In the genomic region with DNA sequence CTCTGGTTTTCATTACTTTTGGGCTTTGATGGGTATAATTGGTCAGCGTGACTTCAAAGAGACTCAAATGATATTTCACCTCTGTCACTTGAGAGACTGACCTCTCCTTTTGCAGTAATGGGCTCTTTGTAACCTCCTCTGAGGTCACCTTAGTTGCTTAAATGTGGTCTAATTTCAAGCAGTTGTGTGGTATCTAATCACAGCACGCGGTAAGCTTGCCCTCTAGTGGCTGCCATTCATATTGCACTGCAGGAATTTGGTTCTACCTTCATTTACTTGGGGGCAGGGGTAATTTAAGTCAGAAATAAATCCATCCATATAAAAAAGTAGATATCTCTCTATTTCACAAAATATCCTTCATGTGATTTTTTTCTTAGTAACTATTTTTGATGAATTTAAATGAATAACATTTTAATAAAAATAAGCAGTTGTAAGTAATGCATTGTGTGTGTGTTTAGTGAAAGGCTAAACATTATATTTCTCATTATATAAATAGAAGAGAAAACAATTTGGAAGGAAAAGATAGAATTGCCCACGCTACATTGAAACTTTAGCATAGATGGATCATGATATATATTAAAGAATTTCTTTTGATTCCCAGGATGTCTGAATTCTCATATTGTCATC, we compare ENCODE assay signal across 9 cellular contexts. TPM values are rescaled to one million over a fixed set of nuclear protein-coding genes. Genes with fewer than 3 reads are reported as not detected.
A peak's percentile ranks its signal among the peaks of the same experiment; 100 is the strongest.
DNase-seq lines count a peak whose midpoint lies in the region; ATAC-seq and TF ChIP-seq lines count a peak whose summit lies in the region.
"Had no signal": no experiment of that assay in that cellular context is flagged by ENCODE, and none has a peak within 500 bp of the region (broad histone marks: within the 10 kb centered on the region; RNA-seq: fewer than 3 reads in every experiment).

No MANE protein-coding gene starts in this region.

- H3K36me3 ChIP-seq in Panc1 (ENCODE audit: control insufficient read depth, insufficient read depth, low read length) (no peaks in the 10 kb centered on the region), body of pancreas (replicated peaks in 1 of 2; ENCODE audit: insufficient read depth in 1 of 2, low read depth in 2 of 2) (no peaks in the 10 kb centered on the region), spleen (no peaks in the 10 kb centered on the region)

- H3K4me3 ChIP-seq in Panc1 (ENCODE audit: low read depth in 2 of 2, low read length in 2 of 2): no peak overlapping the region
- H3K4me3 ChIP-seq in body of pancreas: no peak overlapping the region
- no peak overlapping the region for H3K4me3 ChIP-seq in spleen

- H3K9me3 ChIP-seq in Panc1 (ENCODE audit: control insufficient read depth, insufficient read depth, low read depth, low read length) (no peaks in the 10 kb centered on the region), body of pancreas (no peaks in the 10 kb centered on the region), spleen (no peaks in the 10 kb centered on the region)

- H3K27ac ChIP-seq in Panc1 (ENCODE audit: low read length) (no peak overlapping the region), body of pancreas (no peak overlapping the region), spleen (no peak overlapping the region)

- TF ChIP-seq POLR2A in body of pancreas (IDR thresholded peaks at IDR 0.05) (no peak), spleen (IDR thresholded peaks at IDR 0.05) (no peak)

- H3K27me3 ChIP-seq in Panc1 (ENCODE audit: control insufficient read depth, insufficient read depth, low read length) (no peaks in the 10 kb centered on the region), body of pancreas (no peaks in the 10 kb centered on the region), spleen (replicated peaks in 1 of 7) (no peaks in the 10 kb centered on the region)

- CTCF ChIA-PET in Panc1 (lab: Charles Lee): no interaction called here

- in situ Hi-C loops in Panc1 (cut with HindIII; ENCODE audit: low pct_unique_long_range_greater_than_20kb, low sequenced_read_pairs): no loop called here

- intact Hi-C loops in Panc1 (cut with micrococcal nuclease; ENCODE audit: unreplicated experiment) (loop anchor here (1.0 kb wide), 1 partner anchor 295 kb away; no protein-coding TSS in a partner anchor), body of pancreas (cut with DNase I) (loop anchor here (10.0 kb wide), 1 partner anchor 302 kb away; no protein-coding TSS in a partner anchor), spleen (cut with DNase I; ENCODE audit: low total_unique reads) (no loop called here)

- DNase-seq in NCI-H446 (lab: John Stamatoyannopoulos, UW) (peak; percentile 41 to 57), NCI-H446 treated with DMSO at 0.1 percent for 48 hours (lab: John Stamatoyannopoulos, UW) (no peak), HPDE6-E6E7 (ENCODE audit: extremely low spot score) (peak; percentile 7), Panc1 (ENCODE audit: low read depth, low spot score) (peak; percentile 65), body of pancreas (peak; percentile 41 to 66 (median 58)), iPS-NIHi7 (ENCODE audit: extremely low spot score) (peak; percentile 49), spleen (no peak)

- peak; percentile 93 for TF ChIP-seq CTCF in Panc1 (IDR thresholded peaks at IDR 0.05)
- TF ChIP-seq CTCF in body of pancreas (IDR thresholded peaks at IDR 0.05): peak; percentile 81 to 95 (median 88)
- TF ChIP-seq CTCF in spleen (IDR thresholded peaks at IDR 0.05 in 8 of 11, conservative IDR thresholded peaks at IDR 0.05 in 3 of 11): peak; percentile 52 to 89 (median 76)

- no TSS peak for BruUV-seq in Panc1 (replicated peaks; lab: Mats Ljungman, UMichigan)

- 1 to 2% methylated on average over 4 of the region's 4 CpGs for WGBS in body of pancreas, 2 donors
- WGBS in spleen, 5 donors: 3 to 5% (median 4%) methylated on average over 4 of the region's 4 CpGs

- ATAC-seq in GM21526 (IDR thresholded peaks at IDR 0.05; ENCODE audit: low FRiP score, unreplicated experiment) (peak; percentile 93), Panc1 (peak; percentile 76), body of pancreas (peak; percentile 77)

- H3K4me1 ChIP-seq in Panc1 (ENCODE audit: control insufficient read depth, insufficient read depth, low read length): no peaks in the 10 kb centered on the region
- no peaks in the 10 kb centered on the region for H3K4me1 ChIP-seq in body of pancreas
- no peaks in the 10 kb centered on the region for H3K4me1 ChIP-seq in spleen

- POLR2A ChIA-PET in Panc1 (lab: Charles Lee): no interaction called here

RNA-seq across cellular contexts. Expression of gene ANO3, which starts 55.0 kb away (rescaled TPM):
- total RNA-seq in Panc1 (2021; ENCODE audit: unreplicated experiment): not detected
- not detected for polyA plus RNA-seq in Panc1 (2012; ENCODE audit: insufficient read length)
- total RNA-seq in body of pancreas: 1 to 10 TPM in 1 of 2 donors, under 1 TPM in 1; 0.52 to 5.3 TPM
- 1 to 10 TPM in 1 of 7 donors, under 1 TPM in 4, not detected in 2; 0.09 to 2.6 (median 0.39) TPM for total RNA-seq in spleen
- under 1 TPM in 1 of 3 donors, not detected in 2; 0.03 TPM for polyA plus RNA-seq in spleen
- total RNA-seq: mononuclear cell had no signal

Comparison
In these comparisons a context has a peak if more than half of its experiments do, and no peak if none do; other contexts are left out.
1. DNase-seq: peak in NCI-H446 (2 of 2), HPDE6-E6E7 (single experiment), Panc1 (single experiment), body of pancreas (4 of 4) and iPS-NIHi7 (single experiment); none in NCI-H446 treated with DMSO at 0.1 percent for 48 hours (single experiment) and spleen (single experiment).
2. Peak in every context shown above with its lines, with median percentiles within 50 percentile points of each other: ATAC-seq and CTCF ChIP-seq.